In the genomic region with DNA sequence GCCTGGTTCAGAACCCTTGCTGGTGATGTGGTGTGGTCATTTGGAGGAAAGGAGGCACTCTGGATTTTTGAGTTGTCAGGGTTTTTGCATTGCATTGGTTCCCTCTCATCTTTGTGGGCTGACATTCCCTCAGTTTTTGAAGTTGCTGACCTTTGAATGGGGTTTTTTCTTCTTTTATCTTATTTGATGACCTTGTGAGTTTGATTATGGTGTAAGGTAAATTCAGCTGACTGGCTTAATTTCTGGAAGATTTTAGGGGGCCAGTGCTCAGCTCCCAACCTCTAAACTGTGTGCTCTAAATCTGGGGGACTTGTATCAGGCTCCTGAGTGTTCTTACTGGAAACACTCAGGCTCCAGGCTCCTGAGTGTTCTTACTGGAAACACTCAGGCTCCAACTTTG, we compare ENCODE assay signal across 35 cellular contexts.
DNase-seq lines count a peak whose midpoint lies in the region; ATAC-seq, FAIRE-seq and TF ChIP-seq lines count a peak whose summit lies in the region.
"Had no signal": no experiment of that assay in that cellular context is flagged by ENCODE, and none has a peak within 500 bp of the region (broad histone marks: within the 10 kb centered on the region; RNA-seq: fewer than 3 reads in every experiment).

No MANE protein-coding gene starts in this region.

- H3K36me3 ChIP-seq in HepG2 (replicated peaks in 1 of 2; ENCODE audit: control insufficient read depth in 1 of 2, insufficient read depth in 2 of 2, low read length in 2 of 2), result no peaks in the 10 kb centered on the region
- H3K36me3 ChIP-seq in right lobe of liver, result no peaks in the 10 kb centered on the region
- H3K36me3 ChIP-seq in K562 (ENCODE audit: control insufficient read depth, insufficient read depth, low read length), result no peaks in the 10 kb centered on the region
- no peaks in the 10 kb centered on the region for H3K36me3 ChIP-seq in neuronal stem cell (replicated peaks in 1 of 2; ENCODE audit: control insufficient read depth in 2 of 2, insufficient read depth in 2 of 2, low read length in 2 of 2)
- no peaks in the 10 kb centered on the region for H3K36me3 ChIP-seq in GM23338 (ENCODE audit: insufficient read depth)
- H3K36me3 ChIP-seq: BE2C; BLaER1; BLaER1 treated with 17β-estradiol and CSF1 and Interleukin-3, amounts not matched to agents 10 nM and 100 nM had no signal

- H3K27ac ChIP-seq in HepG2 (ENCODE audit: extremely low read length, insufficient read depth, low read length) (no peak overlapping the region), right lobe of liver (no peak overlapping the region), A549 (no peak overlapping the region), K562 (ENCODE audit: extremely low read depth, low read depth, low read length) (no peak overlapping the region), neuronal stem cell (replicated peaks; ENCODE audit: low read length) (no peak overlapping the region), GM23338 (ENCODE audit: low read depth) (no peak overlapping the region)
- H3K27ac ChIP-seq: 22Rv1; BLaER1; BLaER1 treated with 17β-estradiol and CSF1 and Interleukin-3, amounts not matched to agents 10 nM and 100 nM; C4-2B had no signal

- H2BK120ac ChIP-seq in neuronal stem cell (ENCODE audit: low read depth, low read length), result no peak overlapping the region

- H3K9me2 ChIP-seq in GM23338 (ENCODE audit: insufficient read depth), result no peaks in the 10 kb centered on the region; the same call in 1 of the 2 replicates

- no peaks in the 10 kb centered on the region for H3F3A ChIP-seq in GM23338 (replicated peaks; ENCODE audit: low read depth)

- H3K9me3 ChIP-seq in HepG2 (ENCODE audit: low read length) (no peaks in the 10 kb centered on the region), right lobe of liver (no peaks in the 10 kb centered on the region), A549 (no peaks in the 10 kb centered on the region), K562 (replicated peaks; ENCODE audit: control insufficient read depth, insufficient read depth, low read depth, low read length) (no peaks in the 10 kb centered on the region), neuronal stem cell (replicated peaks in 1 of 2; ENCODE audit: control insufficient read depth in 2 of 2, insufficient read depth in 1 of 2, low read depth in 1 of 2, low read length in 2 of 2) (no peaks in the 10 kb centered on the region)
- H3K9me3 ChIP-seq: BE2C had no signal

- H3K18ac ChIP-seq in neuronal stem cell (ENCODE audit: low read length), result no peak overlapping the region

- H3K9ac ChIP-seq in HepG2 (ENCODE audit: insufficient read depth, low read depth, low read length) (no peak overlapping the region), K562 (ENCODE audit: insufficient read depth in 1 of 2, low read depth in 2 of 2, low read length in 2 of 2) (no peak overlapping the region), neuronal stem cell (ENCODE audit: low read depth, low read length, poor library complexity) (no peak overlapping the region)
- H3K9ac ChIP-seq: BLaER1; BLaER1 treated with 17β-estradiol and CSF1 and Interleukin-3, amounts not matched to agents 10 nM and 100 nM had no signal

- peaks cover 2% of the 10 kb centered on the region; the same call in 2 of the 3 replicates for H3K4me1 Mint-ChIP-seq in GM23338
- peaks cover 8% of the 10 kb centered on the region for H3K4me1 Mint-ChIP-seq in MCF 10A (ENCODE audit: insufficient read depth, unreplicated experiment)
- H3K4me1 Mint-ChIP-seq: B cell; CD4-positive, alpha-beta memory T cell; CD4-positive, CD25-positive, alpha-beta regulatory T cell; CD8-positive, alpha-beta memory T cell had no signal

- H3K14ac ChIP-seq in neuronal stem cell (ENCODE audit: low read length), result no peak overlapping the region

- intact Hi-C loops in HepG2 (cut with micrococcal nuclease; ENCODE audit: unreplicated experiment) (no loop called here), right lobe of liver (cut with DNase I) (no loop called here), K562 (cut with micrococcal nuclease) (no loop called here), MCF 10A (cut with micrococcal nuclease) (no loop called here)

- H3K4me2 ChIP-seq in HepG2 (ENCODE audit: low read depth, low read length) (no peak overlapping the region), A549 (no peak overlapping the region), K562 (ENCODE audit: insufficient read depth, low read length) (no peak overlapping the region), neuronal stem cell (ENCODE audit: insufficient read depth, low read length, poor library complexity, severe bottlenecking) (no peak overlapping the region), GM23338 (no peak overlapping the region)
- H3K4me2 ChIP-seq: BLaER1; BLaER1 treated with 17β-estradiol and CSF1 and Interleukin-3, amounts not matched to agents 10 nM and 100 nM had no signal

- H3K9me1 ChIP-seq in K562 (ENCODE audit: control insufficient read depth, insufficient read depth, low read length), result no peaks in the 10 kb centered on the region

- no peak overlapping the region for H2BK12ac ChIP-seq in neuronal stem cell (ENCODE audit: low read length)

- H3K4me3 Mint-ChIP-seq in GM23338 (no peak overlapping the region), MCF 10A (ENCODE audit: unreplicated experiment) (no peak overlapping the region)
- H3K4me3 Mint-ChIP-seq: B cell; CD14-positive monocyte; CD4-positive, alpha-beta memory T cell; CD4-positive, alpha-beta T cell; CD4-positive, CD25-positive, alpha-beta regulatory T cell; CD8-positive, alpha-beta memory T cell; CD8-positive, alpha-beta T cell had no signal

- H2AK5ac ChIP-seq in neuronal stem cell (ENCODE audit: low read depth, low read length), result no peak overlapping the region

- no peaks in the 10 kb centered on the region for H4K20me1 ChIP-seq in HepG2 (ENCODE audit: insufficient read depth, low read length)
- H4K20me1 ChIP-seq in K562 (replicated peaks; ENCODE audit: control insufficient read depth, insufficient read depth, low read length), result no peaks in the 10 kb centered on the region
- no peaks in the 10 kb centered on the region for H4K20me1 ChIP-seq in GM23338 (replicated peaks; ENCODE audit: insufficient read depth)
- H4K20me1 ChIP-seq: BLaER1; BLaER1 treated with 17β-estradiol and CSF1 and Interleukin-3, amounts not matched to agents 10 nM and 100 nM had no signal

- no peak overlapping the region for H2BK5ac ChIP-seq in neuronal stem cell (ENCODE audit: low read length)

- no peak for TF ChIP-seq RAD21 in HepG2 (CRISPR knock-in tag; IDR thresholded peaks at IDR 0.05)
- no peak for TF ChIP-seq RAD21 in A549 (conservative IDR thresholded peaks at IDR 0.05 in 1 of 2, IDR thresholded peaks at IDR 0.05 in 1 of 2)
- TF ChIP-seq RAD21 in K562 (CRISPR knock-in tag; conservative IDR thresholded peaks at IDR 0.05 in 1 of 2, IDR thresholded peaks at IDR 0.05 in 1 of 2), result no peak

- no peaks in the 10 kb centered on the region for H3K27me3 ChIP-seq in HepG2 (ENCODE audit: control insufficient read depth in 1 of 2, insufficient read depth in 2 of 2, low read length in 2 of 2)
- H3K27me3 ChIP-seq in right lobe of liver, result no peaks in the 10 kb centered on the region
- H3K27me3 ChIP-seq in K562 (ENCODE audit: control insufficient read depth in 2 of 2, insufficient read depth in 2 of 2, low read length in 2 of 2), result no peaks in the 10 kb centered on the region
- H3K27me3 ChIP-seq in neuronal stem cell (ENCODE audit: control insufficient read depth in 3 of 3, insufficient read depth in 3 of 3, low read depth in 1 of 3, low read length in 3 of 3), result no peaks in the 10 kb centered on the region
- H3K27me3 ChIP-seq in GM23338 (ENCODE audit: insufficient read depth), result no peaks in the 10 kb centered on the region
- H3K27me3 ChIP-seq: BE2C; BLaER1; BLaER1 treated with 17β-estradiol and CSF1 and Interleukin-3, amounts not matched to agents 10 nM and 100 nM had no signal

- no peak overlapping the region for H3K23ac ChIP-seq in neuronal stem cell (ENCODE audit: low read depth, low read length, poor library complexity)

- H3K4me3 ChIP-seq in HepG2 (replicated peaks in 1 of 3; ENCODE audit: insufficient read depth in 1 of 3, low read depth in 2 of 3, low read length in 3 of 3) (no peak overlapping the region), right lobe of liver (no peak overlapping the region), A549 (no peak overlapping the region), K562 (no peak overlapping the region), neuronal stem cell (ENCODE audit: low read length in 2 of 2) (no peak overlapping the region), GM23338 (no peak overlapping the region)
- H3K4me3 ChIP-seq: BLaER1; BLaER1 treated with 17β-estradiol and CSF1 and Interleukin-3, amounts not matched to agents 10 nM and 100 nM had no signal

- H3K4ac ChIP-seq in neuronal stem cell (ENCODE audit: low read length), result no peak overlapping the region

- H2AFZ ChIP-seq in HepG2 (ENCODE audit: low read length) (no peak overlapping the region), K562 (ENCODE audit: low read depth, low read length) (no peak overlapping the region), neuronal stem cell (ENCODE audit: low read length) (no peak overlapping the region), GM23338 (no peak overlapping the region)

- H3K27me3 Mint-ChIP-seq in GM23338 (ENCODE audit: insufficient read depth, low read depth, poor library complexity) (peaks cover 2% of the 10 kb centered on the region), MCF 10A (ENCODE audit: insufficient read depth, unreplicated experiment) (no peaks in the 10 kb centered on the region)
- H3K27me3 Mint-ChIP-seq: B cell; CD4-positive, alpha-beta memory T cell; CD4-positive, alpha-beta T cell; CD4-positive, CD25-positive, alpha-beta regulatory T cell; CD8-positive, alpha-beta memory T cell had no signal

- TF ChIP-seq CTCF in HepG2 (CRISPR knock-in tag; IDR thresholded peaks at IDR 0.05), result no peak
- no peak for TF ChIP-seq CTCF in right lobe of liver (IDR thresholded peaks at IDR 0.05)
- TF ChIP-seq CTCF in A549 (IDR thresholded peaks at IDR 0.05), result no peak
- TF ChIP-seq CTCF in K562 (IDR thresholded peaks at IDR 0.05 in 2 of 3, conservative IDR thresholded peaks at IDR 0.05 in 1 of 3; ENCODE audit: insufficient read depth in 2 of 3, low read depth in 1 of 3, low read length in 3 of 3), result no peak
- TF ChIP-seq CTCF in GM23338 (conservative IDR thresholded peaks at IDR 0.05; ENCODE audit: low read depth in 2 of 2), result no peak
- no peak for TF ChIP-seq CTCF in MCF 10A (IDR thresholded peaks at IDR 0.05; ENCODE audit: unreplicated experiment)

- no peaks in the 10 kb centered on the region for H3K79me1 ChIP-seq in neuronal stem cell (ENCODE audit: low read depth, low read length)

- no peak for TF ChIP-seq EP300 in HepG2 (IDR thresholded peaks at IDR 0.05; ENCODE audit: low read depth in 2 of 2, low read length in 2 of 2)
- TF ChIP-seq EP300 in HepG2 (CRISPR knock-in tag; IDR thresholded peaks at IDR 0.05; ENCODE audit: borderline replicate concordance), result no peak
- no peak for TF ChIP-seq EP300 in A549 (IDR thresholded peaks at IDR 0.05)
- TF ChIP-seq EP300 in K562 (IDR thresholded peaks at IDR 0.05; ENCODE audit: low read length), result no peak

- POLR2A ChIA-PET in HepG2 (lab: Yijun Ruan, JAX), result no interaction called here
- POLR2A ChIA-PET in A549 (lab: Yijun Ruan, JAX), result no interaction called here
- POLR2A ChIA-PET in K562 (lab: Yijun Ruan, JAX), result no interaction called here
- POLR2A ChIA-PET in MCF 10A (lab: Yijun Ruan, JAX), result no interaction called here

- ATAC-seq in HepG2, result no peak
- no peak for ATAC-seq in right lobe of liver
- no peak for ATAC-seq in A549
- no peak for ATAC-seq in K562
- ATAC-seq in GM23338, result no peak
- ATAC-seq: CD8-positive, alpha-beta T cell had no signal

- DNase-seq in HepG2 (ENCODE audit: low spot score) (no peak), right lobe of liver (no peak), A549 (ENCODE audit: low read depth in 1 of 2, low spot score in 1 of 2) (no peak), K562 (ENCODE audit: extremely low read depth in 1 of 4, low spot score in 3 of 4) (no peak), neuronal stem cell (ENCODE audit: low spot score) (no peak), GM23338 (ENCODE audit: low spot score) (no peak), NCI-H524 treated with DMSO at 0.1 percent for 48 hours (lab: John Stamatoyannopoulos, UW) (no peak), MCF 10A (ENCODE audit: unreplicated experiment) (no peak)
- DNase-seq: 8988T; ACHN; AML-193; BE2C; C1 segment of cervical spinal cord; Caco-2; Calu3; CD4-positive, alpha-beta memory T cell; CD4-positive, alpha-beta T cell; CD4-positive, CD25-positive, alpha-beta regulatory T cell; CD8-positive, alpha-beta memory T cell; CD8-positive, alpha-beta T cell; COR-L47; DMS 273 treated with DMSO at 0.1 percent for 48 hours; DMS153; DMS53; DMS79; DMS79 treated with DMSO at 0.1 percent for 48 hours; DND-41; EL had no signal

- FAIRE-seq in HepG2 (lab: Jason Lieb, UNC), result no peak
- FAIRE-seq in A549 (lab: Jason Lieb, UNC), result no peak
- no peak for FAIRE-seq in K562 (lab: Jason Lieb, UNC)
- FAIRE-seq: A204.1 had no signal

- H3K27ac Mint-ChIP-seq in GM23338 (no peak overlapping the region), MCF 10A (ENCODE audit: low read depth, unreplicated experiment) (no peak overlapping the region)
- H3K27ac Mint-ChIP-seq: B cell; CD14-positive monocyte; CD4-positive, alpha-beta memory T cell; CD4-positive, alpha-beta T cell; CD4-positive, CD25-positive, alpha-beta regulatory T cell; CD8-positive, alpha-beta memory T cell; CD8-positive, alpha-beta T cell had no signal

- H2BK15ac ChIP-seq in neuronal stem cell (ENCODE audit: low read length), result peak overlapping the region; percentile 38

- H4K8ac ChIP-seq in neuronal stem cell (ENCODE audit: low read depth, low read length), result no peak overlapping the region

- TF ChIP-seq POLR2A in HepG2 (IDR thresholded peaks at IDR 0.05; ENCODE audit: insufficient read depth in 1 of 2, low read depth in 2 of 2, low read length in 2 of 2) (no peak), right lobe of liver (IDR thresholded peaks at IDR 0.05) (no peak), A549 (IDR thresholded peaks at IDR 0.05; ENCODE audit: low read length) (no peak), K562 (conservative IDR thresholded peaks at IDR 0.05) (no peak)

- H3K9me3 Mint-ChIP-seq in GM23338, result peaks cover 4% of the 10 kb centered on the region; the same call in 1 of the 3 replicates
- peaks cover 22% of the 10 kb centered on the region for H3K9me3 Mint-ChIP-seq in MCF 10A (ENCODE audit: unreplicated experiment)

- no peaks in the 10 kb centered on the region for H3K36me3 Mint-ChIP-seq in GM23338 (ENCODE audit: low read depth)
- H3K36me3 Mint-ChIP-seq in MCF 10A (ENCODE audit: insufficient read depth, unreplicated experiment), result no peaks in the 10 kb centered on the region
- H3K36me3 Mint-ChIP-seq: CD14-positive monocyte; CD4-positive, alpha-beta memory T cell; CD4-positive, CD25-positive, alpha-beta regulatory T cell; CD8-positive, alpha-beta memory T cell; CD8-positive, alpha-beta T cell had no signal

- CTCF ChIA-PET in HepG2 (lab: Yijun Ruan, JAX; ENCODE audit: low intra/inter-chr PET ratio, low total read pairs), result no interaction called here
- CTCF ChIA-PET in A549 (lab: Yijun Ruan, JAX), result no interaction called here
- CTCF ChIA-PET in K562 (lab: Yijun Ruan, JAX; ENCODE audit: low intra/inter-chr PET ratio), result no interaction called here
- CTCF ChIA-PET in MCF 10A (lab: Yijun Ruan, JAX), result no interaction called here

- H3K4me1 ChIP-seq in HepG2 (ENCODE audit: insufficient read depth, low read length), result no peaks in the 10 kb centered on the region
- no peaks in the 10 kb centered on the region for H3K4me1 ChIP-seq in right lobe of liver
- no peaks in the 10 kb centered on the region for H3K4me1 ChIP-seq in A549
- no peaks in the 10 kb centered on the region for H3K4me1 ChIP-seq in K562 (replicated peaks in 1 of 2; ENCODE audit: control insufficient read depth in 2 of 2, insufficient read depth in 2 of 2, low read length in 2 of 2)
- no peaks in the 10 kb centered on the region for H3K4me1 ChIP-seq in neuronal stem cell (ENCODE audit: control insufficient read depth in 2 of 2, insufficient read depth in 1 of 2, low read depth in 1 of 2, low read length in 2 of 2)
- no peaks in the 10 kb centered on the region; the same call in 1 of the 2 replicates for H3K4me1 ChIP-seq in GM23338 (ENCODE audit: insufficient read depth)
- H3K4me1 ChIP-seq: BE2C, Caco-2 had no signal

- no peak overlapping the region for H4K91ac ChIP-seq in neuronal stem cell (ENCODE audit: low read depth, low read length, poor library complexity)

- no peaks in the 10 kb centered on the region for H3K79me2 ChIP-seq in HepG2 (ENCODE audit: insufficient read depth, low read length)
- no peaks in the 10 kb centered on the region for H3K79me2 ChIP-seq in K562 (ENCODE audit: control insufficient read depth, insufficient read depth, low read length)
- no peaks in the 10 kb centered on the region for H3K79me2 ChIP-seq in GM23338 (replicated peaks; ENCODE audit: insufficient read depth)

- BruUV-seq in HepG2 (replicated peaks; lab: Mats Ljungman, UMichigan), result no TSS peak
- BruUV-seq in K562 (replicated peaks; lab: Mats Ljungman, UMichigan), result no TSS peak
- BruUV-seq in MCF 10A (replicated peaks; lab: Mats Ljungman, UMichigan), result no TSS peak

- in situ Hi-C loops in HepG2 (cut with HindIII; ENCODE audit: extremely low pct_ligation_motif_present, low pct_unique_long_range_greater_than_20kb), result no loop called here
- in situ Hi-C loops in K562 (cut with MboI), result no loop called here
